Comparison of ENCODE assay signal across 1 cellular context in genomic region chr5:133794771-133795391, GRCh38.
TF ChIP-seq lines count a peak whose summit lies in the region.

No MANE protein-coding gene starts in this region.

TF ChIP-seq in GM23338, 12 proteins besides CTCF, POLR2A, EP300 and RAD21 (continued from another document):
- TF ChIP-seq, protein P1, sequence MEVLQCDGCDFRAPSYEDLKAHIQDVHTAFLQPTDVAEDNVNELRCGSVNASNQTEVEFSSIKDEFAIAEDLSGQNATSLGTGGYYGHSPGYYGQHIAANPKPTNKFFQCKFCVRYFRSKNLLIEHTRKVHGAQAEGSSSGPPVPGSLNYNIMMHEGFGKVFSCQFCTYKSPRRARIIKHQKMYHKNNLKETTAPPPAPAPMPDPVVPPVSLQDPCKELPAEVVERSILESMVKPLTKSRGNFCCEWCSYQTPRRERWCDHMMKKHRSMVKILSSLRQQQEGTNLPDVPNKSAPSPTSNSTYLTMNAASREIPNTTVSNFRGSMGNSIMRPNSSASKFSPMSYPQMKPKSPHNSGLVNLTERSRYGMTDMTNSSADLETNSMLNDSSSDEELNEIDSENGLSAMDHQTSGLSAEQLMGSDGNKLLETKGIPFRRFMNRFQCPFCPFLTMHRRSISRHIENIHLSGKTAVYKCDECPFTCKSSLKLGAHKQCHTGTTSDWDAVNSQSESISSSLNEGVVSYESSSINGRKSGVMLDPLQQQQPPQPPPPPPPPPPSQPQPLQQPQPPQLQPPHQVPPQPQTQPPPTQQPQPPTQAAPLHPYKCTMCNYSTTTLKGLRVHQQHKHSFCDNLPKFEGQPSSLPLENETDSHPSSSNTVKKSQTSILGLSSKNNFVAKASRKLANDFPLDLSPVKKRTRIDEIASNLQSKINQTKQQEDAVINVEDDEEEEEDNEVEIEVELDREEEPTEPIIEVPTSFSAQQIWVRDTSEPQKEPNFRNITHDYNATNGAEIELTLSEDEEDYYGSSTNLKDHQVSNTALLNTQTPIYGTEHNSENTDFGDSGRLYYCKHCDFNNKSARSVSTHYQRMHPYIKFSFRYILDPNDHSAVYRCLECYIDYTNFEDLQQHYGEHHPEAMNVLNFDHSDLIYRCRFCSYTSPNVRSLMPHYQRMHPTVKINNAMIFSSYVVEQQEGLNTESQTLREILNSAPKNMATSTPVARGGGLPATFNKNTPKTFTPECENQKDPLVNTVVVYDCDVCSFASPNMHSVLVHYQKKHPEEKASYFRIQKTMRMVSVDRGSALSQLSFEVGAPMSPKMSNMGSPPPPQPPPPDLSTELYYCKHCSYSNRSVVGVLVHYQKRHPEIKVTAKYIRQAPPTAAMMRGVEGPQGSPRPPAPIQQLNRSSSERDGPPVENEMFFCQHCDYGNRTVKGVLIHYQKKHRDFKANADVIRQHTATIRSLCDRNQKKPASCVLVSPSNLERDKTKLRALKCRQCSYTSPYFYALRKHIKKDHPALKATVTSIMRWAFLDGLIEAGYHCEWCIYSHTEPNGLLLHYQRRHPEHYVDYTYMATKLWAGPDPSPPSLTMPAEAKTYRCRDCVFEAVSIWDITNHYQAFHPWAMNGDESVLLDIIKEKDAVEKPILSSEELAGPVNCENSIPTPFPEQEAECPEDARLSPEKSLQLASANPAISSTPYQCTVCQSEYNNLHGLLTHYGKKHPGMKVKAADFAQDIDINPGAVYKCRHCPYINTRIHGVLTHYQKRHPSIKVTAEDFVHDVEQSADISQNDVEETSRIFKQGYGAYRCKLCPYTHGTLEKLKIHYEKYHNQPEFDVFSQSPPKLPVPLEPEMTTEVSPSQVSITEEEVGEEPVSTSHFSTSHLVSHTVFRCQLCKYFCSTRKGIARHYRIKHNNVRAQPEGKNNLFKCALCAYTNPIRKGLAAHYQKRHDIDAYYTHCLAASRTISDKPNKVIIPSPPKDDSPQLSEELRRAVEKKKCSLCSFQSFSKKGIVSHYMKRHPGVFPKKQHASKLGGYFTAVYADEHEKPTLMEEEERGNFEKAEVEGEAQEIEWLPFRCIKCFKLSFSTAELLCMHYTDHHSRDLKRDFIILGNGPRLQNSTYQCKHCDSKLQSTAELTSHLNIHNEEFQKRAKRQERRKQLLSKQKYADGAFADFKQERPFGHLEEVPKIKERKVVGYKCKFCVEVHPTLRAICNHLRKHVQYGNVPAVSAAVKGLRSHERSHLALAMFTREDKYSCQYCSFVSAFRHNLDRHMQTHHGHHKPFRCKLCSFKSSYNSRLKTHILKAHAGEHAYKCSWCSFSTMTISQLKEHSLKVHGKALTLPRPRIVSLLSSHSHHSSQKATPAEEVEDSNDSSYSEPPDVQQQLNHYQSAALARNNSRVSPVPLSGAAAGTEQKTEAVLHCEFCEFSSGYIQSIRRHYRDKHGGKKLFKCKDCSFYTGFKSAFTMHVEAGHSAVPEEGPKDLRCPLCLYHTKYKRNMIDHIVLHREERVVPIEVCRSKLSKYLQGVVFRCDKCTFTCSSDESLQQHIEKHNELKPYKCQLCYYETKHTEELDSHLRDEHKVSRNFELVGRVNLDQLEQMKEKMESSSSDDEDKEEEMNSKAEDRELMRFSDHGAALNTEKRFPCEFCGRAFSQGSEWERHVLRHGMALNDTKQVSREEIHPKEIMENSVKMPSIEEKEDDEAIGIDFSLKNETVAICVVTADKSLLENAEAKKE (CRISPR knock-in tag; IDR thresholded peaks at IDR 0.05): no peak
- no peak for TF ChIP-seq ZNF331 (CRISPR knock-in tag; IDR thresholded peaks at IDR 0.05; ENCODE audit: low read depth)
- TF ChIP-seq ZNF114 (CRISPR knock-in tag; IDR thresholded peaks at IDR 0.05): no peak
- TF ChIP-seq NANOG (IDR thresholded peaks at IDR 0.05; ENCODE audit: borderline replicate concordance): no peak
- no peak for TF ChIP-seq STAT1 (IDR thresholded peaks at IDR 0.05; ENCODE audit: unreplicated experiment)
- no peak for TF ChIP-seq CREB1 (CRISPR knock-in tag; IDR thresholded peaks at IDR 0.05; ENCODE audit: low read depth)
- TF ChIP-seq, protein P2, sequence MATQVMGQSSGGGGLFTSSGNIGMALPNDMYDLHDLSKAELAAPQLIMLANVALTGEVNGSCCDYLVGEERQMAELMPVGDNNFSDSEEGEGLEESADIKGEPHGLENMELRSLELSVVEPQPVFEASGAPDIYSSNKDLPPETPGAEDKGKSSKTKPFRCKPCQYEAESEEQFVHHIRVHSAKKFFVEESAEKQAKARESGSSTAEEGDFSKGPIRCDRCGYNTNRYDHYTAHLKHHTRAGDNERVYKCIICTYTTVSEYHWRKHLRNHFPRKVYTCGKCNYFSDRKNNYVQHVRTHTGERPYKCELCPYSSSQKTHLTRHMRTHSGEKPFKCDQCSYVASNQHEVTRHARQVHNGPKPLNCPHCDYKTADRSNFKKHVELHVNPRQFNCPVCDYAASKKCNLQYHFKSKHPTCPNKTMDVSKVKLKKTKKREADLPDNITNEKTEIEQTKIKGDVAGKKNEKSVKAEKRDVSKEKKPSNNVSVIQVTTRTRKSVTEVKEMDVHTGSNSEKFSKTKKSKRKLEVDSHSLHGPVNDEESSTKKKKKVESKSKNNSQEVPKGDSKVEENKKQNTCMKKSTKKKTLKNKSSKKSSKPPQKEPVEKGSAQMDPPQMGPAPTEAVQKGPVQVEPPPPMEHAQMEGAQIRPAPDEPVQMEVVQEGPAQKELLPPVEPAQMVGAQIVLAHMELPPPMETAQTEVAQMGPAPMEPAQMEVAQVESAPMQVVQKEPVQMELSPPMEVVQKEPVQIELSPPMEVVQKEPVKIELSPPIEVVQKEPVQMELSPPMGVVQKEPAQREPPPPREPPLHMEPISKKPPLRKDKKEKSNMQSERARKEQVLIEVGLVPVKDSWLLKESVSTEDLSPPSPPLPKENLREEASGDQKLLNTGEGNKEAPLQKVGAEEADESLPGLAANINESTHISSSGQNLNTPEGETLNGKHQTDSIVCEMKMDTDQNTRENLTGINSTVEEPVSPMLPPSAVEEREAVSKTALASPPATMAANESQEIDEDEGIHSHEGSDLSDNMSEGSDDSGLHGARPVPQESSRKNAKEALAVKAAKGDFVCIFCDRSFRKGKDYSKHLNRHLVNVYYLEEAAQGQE (IDR thresholded peaks at IDR 0.05; ENCODE audit: unreplicated experiment): no peak
- TF ChIP-seq EZH2 (IDR thresholded peaks at IDR 0.05; ENCODE audit: low read depth, unreplicated experiment): no peak
